In the genomic region with DNA sequence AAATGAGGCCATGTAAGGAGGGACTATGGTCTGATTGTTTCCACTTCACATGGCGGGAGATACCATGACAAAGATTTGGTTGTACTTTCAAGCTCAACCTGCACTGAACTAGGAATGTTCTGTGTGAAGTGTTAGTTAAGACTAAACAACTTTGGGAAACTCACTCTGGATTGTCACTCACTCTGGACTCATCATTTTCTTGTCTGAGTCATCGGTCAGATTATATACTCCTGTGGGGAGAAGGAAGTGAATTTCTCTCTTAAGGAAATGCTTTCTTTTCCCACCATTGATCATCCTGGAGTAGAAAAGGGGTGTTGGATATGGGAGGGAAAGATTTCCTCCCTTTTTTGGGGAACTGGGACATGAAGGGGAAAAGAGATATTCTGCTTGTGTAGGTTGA, we compare ENCODE assay signal across 1 cellular context.
TF ChIP-seq lines count a peak whose summit lies in the region.

No MANE protein-coding gene starts in this region.

TF ChIP-seq in K562, 482 proteins besides CTCF, POLR2A, EP300 and RAD21:
- TF ChIP-seq NCOA2 (IDR thresholded peaks at IDR 0.05; ENCODE audit: partially characterized antibody in 2 of 2) (no peak), FOSL1 (tag; conservative IDR thresholded peaks at IDR 0.05) (peak; percentile 38; the same call in 1 of the 2 replicates)
- TF ChIP-seq, protein P1, sequence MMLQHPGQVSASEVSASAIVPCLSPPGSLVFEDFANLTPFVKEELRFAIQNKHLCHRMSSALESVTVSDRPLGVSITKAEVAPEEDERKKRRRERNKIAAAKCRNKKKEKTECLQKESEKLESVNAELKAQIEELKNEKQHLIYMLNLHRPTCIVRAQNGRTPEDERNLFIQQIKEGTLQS (IDR thresholded peaks at IDR 0.05), result 0 out of 2 replicates have a peak, but pooled peaks have one; percentile 17
- TF ChIP-seq, protein P1 (CRISPR knock-in tag; conservative IDR thresholded peaks at IDR 0.05), result no peak
